Comparison of ENCODE assay signal across 21 cellular contexts in the genomic region with DNA sequence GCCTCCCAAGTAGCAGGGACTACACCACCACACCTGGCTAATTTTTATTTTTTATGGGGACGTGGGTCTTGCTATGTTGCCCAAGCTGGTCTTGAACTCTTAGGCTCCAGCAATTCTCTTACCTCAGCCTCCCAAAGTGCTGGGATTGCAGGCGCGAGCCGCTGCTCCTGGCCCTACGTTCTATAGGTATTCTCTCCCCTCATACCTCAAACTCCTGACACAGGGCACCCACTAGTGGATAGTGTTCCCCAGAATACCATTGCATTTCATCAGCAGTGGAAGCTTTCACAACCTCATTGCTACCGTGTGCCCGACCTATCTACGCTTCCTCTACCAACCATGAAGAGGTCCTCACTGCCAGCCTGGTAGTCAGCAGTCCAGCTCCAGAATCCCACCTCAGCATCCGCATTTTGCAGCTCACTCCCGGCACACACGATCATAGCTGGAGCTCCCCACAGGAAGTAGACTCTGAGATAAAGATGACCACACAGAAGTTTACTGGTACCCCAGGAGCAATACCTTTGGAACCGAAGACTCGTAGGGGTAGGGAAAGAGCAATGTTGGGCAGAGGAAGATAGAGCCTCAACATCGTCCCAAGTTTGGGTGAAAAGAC. TPM values are rescaled to one million over a fixed set of nuclear protein-coding genes. Genes with fewer than 3 reads are reported as not detected.
DNase-seq lines count a peak whose midpoint lies in the region; FAIRE-seq and TF ChIP-seq lines count a peak whose summit lies in the region.
"Had no signal": no experiment of that assay in that cellular context is flagged by ENCODE, and none has a peak within 500 bp of the region (broad histone marks: within the 10 kb centered on the region; RNA-seq: fewer than 3 reads in every experiment).

No MANE protein-coding gene starts in this region.

- no peak for TF ChIP-seq CTCF in coronary artery (IDR thresholded peaks at IDR 0.05)

- H3K9ac ChIP-seq in skeletal muscle satellite cell (ENCODE audit: low read depth, low read length): no peak overlapping the region

- H3K4me3 ChIP-seq in coronary artery (no peak overlapping the region), skeletal muscle satellite cell (ENCODE audit: low read length) (no peak overlapping the region)
- H3K4me3 ChIP-seq: colonic mucosa, PC-9 had no signal

- no peak for FAIRE-seq in GM19239 (lab: Jason Lieb, UNC)
- FAIRE-seq: A204.1 had no signal

- peak; percentile 10 for DNase-seq in NCI-H82 (lab: John Stamatoyannopoulos, UW)
- no peak for DNase-seq in NCI-H82 treated with DMSO at 0.1 percent for 48 hours (lab: John Stamatoyannopoulos, UW; ENCODE audit: unreplicated experiment)
- DNase-seq in NCI-H226: peak; percentile 25
- peak; percentile 60 for DNase-seq in coronary artery (ENCODE audit: low spot score)
- DNase-seq in activated T-cell treated with anti-CD3 and anti-CD28 coated beads for 4 hours: no peak
- no peak for DNase-seq in GM19239 (ENCODE audit: insufficient read length, low spot score)
- DNase-seq in middle frontal gyrus (ENCODE audit: extremely low spot score, low spot score): no peak
- DNase-seq: activated CD4-positive, alpha-beta T cell treated with anti-CD3 and anti-CD28 coated beads, Interleukin-2, amount 10 ng/mL, durations not matched to agents 24 days and 14 days; activated T-cell treated with anti-CD3 and anti-CD28 coated beads, Interleukin-2, amount 50 U/mL, for 4 hours; amniotic stem cell; colonic mucosa; NCI-H1092; nephron progenitor cell; PC-9; right cardiac atrium; stimulated activated naive CD8-positive, alpha-beta T cell treated with anti-CD3 and anti-CD28 coated beads, Interleukin-15, amount 100 ng/mL, for 72 hours had no signal

- peak overlapping the region; percentile 17 for H3K4me2 ChIP-seq in skeletal muscle satellite cell (ENCODE audit: low read length)
- H3K4me2 ChIP-seq: PC-9 had no signal

- no peak overlapping the region for H3K27ac ChIP-seq in coronary artery
- H3K27ac ChIP-seq: colonic mucosa, PC-9 had no signal

- peaks cover 43% of the 10 kb centered on the region for H3K27me3 ChIP-seq in skeletal muscle satellite cell (ENCODE audit: control insufficient read depth, insufficient read depth, low read length)
- H3K27me3 ChIP-seq: colonic mucosa had no signal

- peaks cover 4% of the 10 kb centered on the region for H3K4me1 ChIP-seq in skeletal muscle satellite cell (ENCODE audit: control insufficient read depth, insufficient read depth, low read length)
- H3K4me1 ChIP-seq: colonic mucosa had no signal

- no peaks in the 10 kb centered on the region for H3K9me3 ChIP-seq in skeletal muscle satellite cell (replicated peaks; ENCODE audit: low read length)
- H3K9me3 ChIP-seq: colonic mucosa had no signal

- no peaks in the 10 kb centered on the region for H3K36me3 ChIP-seq in skeletal muscle satellite cell (ENCODE audit: insufficient read depth, low read length)
- H3K36me3 ChIP-seq: colonic mucosa had no signal

RNA-seq across cellular contexts. Expression of gene CTRB2, which starts 9.3 kb away (rescaled TPM):
- total RNA-seq in skeletal muscle satellite cell (2012; rRNA removed): not detected in 2 replicates
- total RNA-seq: activated CD4-positive, alpha-beta T cell treated with anti-CD3 and anti-CD28 coated beads, Interleukin-2, amount 10 ng/mL, durations not matched to agents 24 days and 14 days; esophagus mucosa; H7; HT-29; PC-9 had no signal

RNA-seq across cellular contexts. Expression of gene CTRB1, which starts 21.2 kb away (rescaled TPM):
- not detected in 2 replicates for total RNA-seq in skeletal muscle satellite cell (2012; rRNA removed)
- total RNA-seq: activated CD4-positive, alpha-beta T cell treated with anti-CD3 and anti-CD28 coated beads, Interleukin-2, amount 10 ng/mL, durations not matched to agents 24 days and 14 days; H7; HT-29; PC-9 had no signal

RNA-seq across cellular contexts. Expression of gene ZFP1, which starts 49.3 kb away (rescaled TPM):
- 9.4 and 12.7 TPM in 2 replicates for total RNA-seq in skeletal muscle satellite cell (2012; rRNA removed)

RNA-seq across cellular contexts. Expression of gene BCAR1, which starts 53.8 kb away (rescaled TPM):
- total RNA-seq in skeletal muscle satellite cell (2012; rRNA removed): 40.3 and 49.4 TPM in 2 replicates

Comparison
In these comparisons a context has a peak if more than half of its experiments do, and no peak if none do; other contexts are left out.
1. DNase-seq: peak in NCI-H82 (single experiment), NCI-H226 (single experiment) and coronary artery (single experiment); none in NCI-H82 treated with DMSO at 0.1 percent for 48 hours (single experiment), activated T-cell treated with anti-CD3 and anti-CD28 coated beads for 4 hours (single experiment), GM19239 (single experiment) and middle frontal gyrus (single experiment).